Comparison of ENCODE assay signal across 9 cellular contexts in the genomic region with DNA sequence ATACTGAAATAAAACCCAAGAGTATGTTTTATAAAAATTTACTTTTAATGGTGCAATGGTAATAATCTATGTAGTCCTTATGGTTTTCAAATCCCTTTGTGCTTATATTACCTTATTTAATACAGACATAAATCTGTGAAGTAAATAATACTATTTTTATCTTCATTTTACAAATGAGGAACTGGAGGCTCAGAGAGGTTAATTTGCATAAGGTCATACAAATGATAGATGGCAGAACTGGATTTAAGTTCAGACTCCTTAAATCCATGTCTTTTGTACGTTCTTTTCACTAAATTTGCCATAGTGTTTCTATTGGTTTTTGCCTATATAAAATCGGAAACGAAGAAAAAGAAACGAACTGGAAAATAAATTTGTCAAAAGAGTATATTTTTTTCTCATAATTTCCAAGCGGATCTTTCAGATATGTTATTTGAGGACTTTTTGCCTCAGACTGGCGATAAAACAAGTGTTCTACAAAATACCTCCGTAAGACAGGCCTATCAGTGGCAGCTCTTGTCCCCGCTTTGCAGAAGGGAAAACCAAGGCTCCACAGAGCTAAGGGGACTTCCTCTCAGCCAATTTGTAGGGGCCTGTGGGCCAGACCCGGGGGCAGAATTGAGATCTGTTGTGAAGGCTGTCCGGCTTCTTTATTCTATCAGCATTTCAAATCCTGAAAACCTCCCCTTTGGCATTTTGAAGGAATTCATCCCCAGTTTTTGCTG. TPM values are rescaled to one million over a fixed set of nuclear protein-coding genes. Genes with fewer than 3 reads are reported as not detected.
DNase-seq lines count a peak whose midpoint lies in the region; ATAC-seq and TF ChIP-seq lines count a peak whose summit lies in the region.
"Had no signal": no experiment of that assay in that cellular context is flagged by ENCODE, and none has a peak within 500 bp of the region (broad histone marks: within the 10 kb centered on the region; RNA-seq: fewer than 3 reads in every experiment).

No MANE protein-coding gene starts in this region.

- no peaks in the 10 kb centered on the region for H3K36me3 ChIP-seq in PC-9 (ENCODE audit: low read depth)
- H3K36me3 ChIP-seq in subcutaneous abdominal adipose tissue (ENCODE audit: control insufficient read depth in 5 of 5, insufficient read depth in 5 of 5, low read length in 5 of 5): no peaks in the 10 kb centered on the region

- H3K9me3 ChIP-seq in PC-9 (ENCODE audit: insufficient read depth, low read depth) (no peaks in the 10 kb centered on the region), subcutaneous abdominal adipose tissue (ENCODE audit: control insufficient read depth in 5 of 5, low read length in 5 of 5) (no peaks in the 10 kb centered on the region)

- H3K27ac Mint-ChIP-seq in activated CD4-positive, alpha-beta T cell treated with anti-CD3 and anti-CD28 coated beads, Interleukin-2, amount 10 ng/mL, durations not matched to agents 7 days and 5 days: peak overlapping the region; percentile 87

- no peaks in the 10 kb centered on the region for H4K20me1 ChIP-seq in PC-9 (ENCODE audit: insufficient read depth)

- peaks cover 38% of the 10 kb centered on the region for H3K79me2 ChIP-seq in PC-9 (ENCODE audit: low read depth)

- CTCF ChIA-PET in activated CD4-positive, alpha-beta T cell treated with anti-CD3 and anti-CD28 coated beads, Interleukin-2, amount 10 ng/mL, durations not matched to agents 7 days and 5 days (lab: Charles Lee): interaction anchor here (1.2 to 2.9 kb wide), 2 partner anchors 10 to 12 kb away, joined by 8 read pairs; no protein-coding TSS in a partner anchor
- CTCF ChIA-PET in PC-9 (lab: Charles Lee): interaction anchor here (3.5 kb wide), 1 partner anchor 57 kb away, joined by 10 read pairs; no protein-coding TSS in a partner anchor

- no peaks in the 10 kb centered on the region for H3K9me2 ChIP-seq in PC-9 (ENCODE audit: insufficient read depth)

- TF ChIP-seq CTCF in PC-9 (conservative IDR thresholded peaks at IDR 0.05) (no peak), foreskin keratinocyte (conservative IDR thresholded peaks at IDR 0.05) (no peak), foreskin fibroblast (IDR thresholded peaks at IDR 0.05; ENCODE audit: low read depth, low read length) (no peak)

- H3K9me3 Mint-ChIP-seq in activated CD4-positive, alpha-beta T cell treated with anti-CD3 and anti-CD28 coated beads, Interleukin-2, amount 10 ng/mL, durations not matched to agents 7 days and 5 days: no peaks in the 10 kb centered on the region

- peak; percentile 0 for ATAC-seq in foreskin keratinocyte

- H3K27ac ChIP-seq in PC-9: peak overlapping the region; percentile 78
- H3K27ac ChIP-seq in foreskin keratinocyte: peak overlapping the region; percentile 63
- H3K27ac ChIP-seq in subcutaneous abdominal adipose tissue (ENCODE audit: low read depth, low read length): peak overlapping the region; percentile 91

- no peaks in the 10 kb centered on the region for H3K27me3 Mint-ChIP-seq in activated CD4-positive, alpha-beta T cell treated with anti-CD3 and anti-CD28 coated beads, Interleukin-2, amount 10 ng/mL, durations not matched to agents 7 days and 5 days

- peak overlapping the region; percentile 48; the same call in 1 of the 2 replicates for H2AFZ ChIP-seq in PC-9

- H3K27me3 ChIP-seq in PC-9 (ENCODE audit: insufficient read depth, low read depth): no peaks in the 10 kb centered on the region
- H3K27me3 ChIP-seq in foreskin keratinocyte: no peaks in the 10 kb centered on the region
- no peaks in the 10 kb centered on the region for H3K27me3 ChIP-seq in subcutaneous abdominal adipose tissue (ENCODE audit: control insufficient read depth in 5 of 5, insufficient read depth in 4 of 5, low read length in 5 of 5)

- intact Hi-C loops in PC-9 (cut with micrococcal nuclease; ENCODE audit: unreplicated experiment): loop anchor here (5.0 kb wide), 1 partner anchor 52 kb away; no protein-coding TSS in a partner anchor

- H3K9ac ChIP-seq in subcutaneous abdominal adipose tissue (ENCODE audit: low read length in 5 of 5): peak overlapping the region in 3 of 5 donors; percentile 16 to 63 (median 60)

- H3K4me3 Mint-ChIP-seq in activated CD4-positive, alpha-beta T cell treated with anti-CD3 and anti-CD28 coated beads, Interleukin-2, amount 10 ng/mL, durations not matched to agents 7 days and 5 days: peak overlapping the region; percentile 86

- BruUV-seq in PC-9 (replicated peaks; lab: Mats Ljungman, UMichigan): no TSS peak

- DNase-seq in activated CD4-positive, alpha-beta T cell treated with anti-CD3 and anti-CD28 coated beads, Interleukin-2, amount 10 ng/mL, durations not matched to agents 7 days and 5 days: no peak
- no peak for DNase-seq in activated CD4-positive, alpha-beta T cell treated with anti-CD3 and anti-CD28 coated beads for 4 hours
- DNase-seq in PC-9 (no peak), foreskin keratinocyte (no peak), AML-193 (lab: John Stamatoyannopoulos, UW) (no peak), foreskin fibroblast (no peak)
- DNase-seq in activated CD4-positive, CD25-positive, alpha-beta regulatory T cell (lab: John Stamatoyannopoulos, UW): no peak
- DNase-seq: NCI-H2029 treated with DMSO at 0.1 percent for 48 hours had no signal

- peak overlapping the region; percentile 99 for H3K4me2 ChIP-seq in PC-9

- peaks cover 55% of the 10 kb centered on the region for H3K4me1 ChIP-seq in PC-9 (replicated peaks; ENCODE audit: insufficient read depth)
- peaks cover 9% of the 10 kb centered on the region for H3K4me1 ChIP-seq in foreskin keratinocyte
- peaks cover 0 to 60% (median 55%) of the 10 kb centered on the region in 5 donors for H3K4me1 ChIP-seq in subcutaneous abdominal adipose tissue (ENCODE audit: control insufficient read depth in 5 of 5, insufficient read depth in 5 of 5, low read length in 5 of 5)

- peak overlapping the region; percentile 96 for H3K4me3 ChIP-seq in PC-9
- peak overlapping the region in 2 of 5 donors; percentile 54 to 80 for H3K4me3 ChIP-seq in subcutaneous abdominal adipose tissue (ENCODE audit: low read depth in 1 of 5, low read length in 5 of 5)
- H3K4me3 ChIP-seq in foreskin fibroblast (ENCODE audit: low read depth in 1 of 2, low read length in 2 of 2): no peak overlapping the region

- H3F3A ChIP-seq in PC-9 (ENCODE audit: insufficient read depth, low read depth): peaks cover 5% of the 10 kb centered on the region; the same call in 1 of the 2 replicates

- POLR2A ChIA-PET in activated CD4-positive, alpha-beta T cell treated with anti-CD3 and anti-CD28 coated beads, Interleukin-2, amount 10 ng/mL, durations not matched to agents 7 days and 5 days (lab: Charles Lee): no interaction called here
- POLR2A ChIA-PET in PC-9 (lab: Charles Lee; ENCODE audit: unreplicated experiment): no interaction called here

- H3K4me1 Mint-ChIP-seq in activated CD4-positive, alpha-beta T cell treated with anti-CD3 and anti-CD28 coated beads, Interleukin-2, amount 10 ng/mL, durations not matched to agents 7 days and 5 days: peaks cover 93% of the 10 kb centered on the region

- peaks cover 51% of the 10 kb centered on the region for H3K36me3 Mint-ChIP-seq in activated CD4-positive, alpha-beta T cell treated with anti-CD3 and anti-CD28 coated beads, Interleukin-2, amount 10 ng/mL, durations not matched to agents 7 days and 5 days (ENCODE audit: low read depth)

RNA-seq across cellular contexts. Expression of a gene that starts 1.1 kb away (rescaled TPM):
- total RNA-seq in activated CD4-positive, alpha-beta T cell treated with anti-CD3 and anti-CD28 coated beads, Interleukin-2, amount 10 ng/mL, durations not matched to agents 7 days and 5 days: 100 to 1,000 TPM; 167 to 184 TPM
- 15.0 and 16.4 TPM in 2 replicates for total RNA-seq in PC-9 (2021)
- total RNA-seq in foreskin keratinocyte: 17.1 and 19.4 TPM in 2 replicates
- polyA plus RNA-seq in foreskin keratinocyte: 7.6 and 8.2 TPM in 2 replicates
